In genomic region chr3:27628029-27628750, GRCh38 we compare ENCODE assay signal across 20 cellular contexts.
DNase-seq lines count a peak whose midpoint lies in the region; ATAC-seq and TF ChIP-seq lines count a peak whose summit lies in the region.
"Had no signal": no experiment of that assay in that cellular context is flagged by ENCODE, and none has a peak within 500 bp of the region (broad histone marks: within the 10 kb centered on the region; RNA-seq: fewer than 3 reads in every experiment).

No MANE protein-coding gene starts in this region.

- H4K20me1 ChIP-seq in MM.1S (ENCODE audit: insufficient read depth, low read length): no peaks in the 10 kb centered on the region

- no peak overlapping the region for H3K27ac Mint-ChIP-seq in MCF 10A (ENCODE audit: low read depth, unreplicated experiment)
- peak overlapping the region; percentile 39 for H3K27ac Mint-ChIP-seq in activated T-helper 17 cell treated with anti-CD3 and anti-CD28 coated beads, Interleukin-2, amount 50 U/mL, for 72 hours
- no peak overlapping the region for H3K27ac Mint-ChIP-seq in stimulated activated naive B cell treated with anti-CD40 and anti-IgM and Interleukin-4, amounts not matched to agents 10 μg/mL and 1 μg/mL and 100 μg/mL, for 72 hours
- H3K27ac Mint-ChIP-seq: activated CD4-positive, alpha-beta T cell treated with anti-CD3 and anti-CD28 coated beads for 36 hours; endodermal cell had no signal

- ATAC-seq in activated T-helper 17 cell treated with anti-CD3 and anti-CD28 coated beads, Interleukin-2, amount 50 U/mL, for 72 hours (replicated peaks): no peak
- ATAC-seq in GM19324 (IDR thresholded peaks at IDR 0.05; ENCODE audit: low FRiP score, unreplicated experiment) (no peak), HG02885 (IDR thresholded peaks at IDR 0.05; ENCODE audit: poor library complexity, unreplicated experiment) (no peak)
- ATAC-seq in stimulated activated naive B cell treated with anti-CD40 and anti-IgM and Interleukin-4, amounts not matched to agents 10 μg/mL and 1 μg/mL and 100 μg/mL, for 72 hours (replicated peaks): no peak
- ATAC-seq: activated CD4-positive, alpha-beta T cell treated with anti-CD3 and anti-CD28 coated beads for 36 hours; foreskin keratinocyte; right cardiac atrium had no signal

- CTCF ChIA-PET in MCF 10A (lab: Yijun Ruan, JAX): interaction anchor here (0.7 kb wide), 1 partner anchor 9 kb away, joined by 3 read pairs; no protein-coding TSS in a partner anchor

- TF ChIP-seq CTCF in MCF 10A (IDR thresholded peaks at IDR 0.05; ENCODE audit: unreplicated experiment) (no peak), breast epithelium (IDR thresholded peaks at IDR 0.05) (no peak), MM.1S (IDR thresholded peaks at IDR 0.05; ENCODE audit: low read length) (no peak)

- H3K4me3 ChIP-seq in breast epithelium (no peak overlapping the region), MM.1S (ENCODE audit: low read length) (no peak overlapping the region)
- H3K4me3 ChIP-seq: adrenal gland, HAP-1 had no signal

- no peak overlapping the region for H3K4me2 ChIP-seq in MM.1S (ENCODE audit: low read depth, low read length)

- no peak for TF ChIP-seq POLR2A in breast epithelium (IDR thresholded peaks at IDR 0.05)

- H3K9me3 Mint-ChIP-seq in MCF 10A (ENCODE audit: unreplicated experiment): no peaks in the 10 kb centered on the region
- no peaks in the 10 kb centered on the region for H3K9me3 Mint-ChIP-seq in activated T-helper 17 cell treated with anti-CD3 and anti-CD28 coated beads, Interleukin-2, amount 50 U/mL, for 72 hours
- no peaks in the 10 kb centered on the region for H3K9me3 Mint-ChIP-seq in stimulated activated naive B cell treated with anti-CD40 and anti-IgM and Interleukin-4, amounts not matched to agents 10 μg/mL and 1 μg/mL and 100 μg/mL, for 72 hours
- H3K9me3 Mint-ChIP-seq: endodermal cell had no signal

- H3K4me1 ChIP-seq in breast epithelium (no peaks in the 10 kb centered on the region), MM.1S (ENCODE audit: low read length) (peaks cover 7% of the 10 kb centered on the region; the same call in 1 of the 2 replicates)

- H3K27me3 ChIP-seq in breast epithelium (no peaks in the 10 kb centered on the region), MM.1S (replicated peaks; ENCODE audit: insufficient read depth, low read length) (no peaks in the 10 kb centered on the region)
- H3K27me3 ChIP-seq: adrenal gland, foreskin keratinocyte had no signal

- no peak overlapping the region for H3K4me3 Mint-ChIP-seq in MCF 10A (ENCODE audit: unreplicated experiment)
- no peak overlapping the region for H3K4me3 Mint-ChIP-seq in activated T-helper 17 cell treated with anti-CD3 and anti-CD28 coated beads, Interleukin-2, amount 50 U/mL, for 72 hours
- no peak overlapping the region for H3K4me3 Mint-ChIP-seq in stimulated activated naive B cell treated with anti-CD40 and anti-IgM and Interleukin-4, amounts not matched to agents 10 μg/mL and 1 μg/mL and 100 μg/mL, for 72 hours
- H3K4me3 Mint-ChIP-seq: activated CD4-positive, alpha-beta T cell treated with anti-CD3 and anti-CD28 coated beads for 36 hours; endodermal cell had no signal

- DNase-seq in MCF 10A (ENCODE audit: unreplicated experiment) (peak; percentile 29), breast epithelium (ENCODE audit: low spot score in 2 of 2) (no peak), MM.1S (peak; percentile 31)
- DNase-seq in activated CD4-positive, CD25-positive, alpha-beta regulatory T cell (lab: John Stamatoyannopoulos, UW): no peak
- DNase-seq in stimulated activated naive B cell treated with anti-CD40 and anti-IgM and Interleukin-4, amounts not matched to agents 10 μg/mL and 1 μg/mL and 100 μg/mL, for 72 hours: no peak
- DNase-seq: activated CD4-positive, alpha-beta T cell treated with anti-CD3 and anti-CD28 coated beads for 36 hours; activated T-cell treated with anti-CD3 and anti-CD28 coated beads, Interleukin-2, amount 50 U/mL, for 1 hour; adrenal gland; Calu3; endodermal cell; foreskin keratinocyte; NCI-H1092; NCI-H748 treated with DMSO at 0.1 percent for 48 hours; nucleus accumbens; right cardiac atrium had no signal

- H3K9ac ChIP-seq in MM.1S (ENCODE audit: low read length): no peak overlapping the region

- intact Hi-C loops in MCF 10A (cut with micrococcal nuclease) (no loop called here), breast epithelium (cut with DNase I; ENCODE audit: low total_unique reads) (no loop called here)

- no TSS peak for BruUV-seq in MCF 10A (replicated peaks; lab: Mats Ljungman, UMichigan)

- H3F3A ChIP-seq in MM.1S (ENCODE audit: insufficient read depth, low read length): no peaks in the 10 kb centered on the region; the same call in 1 of the 2 replicates

- H3K36me3 Mint-ChIP-seq in MCF 10A (ENCODE audit: insufficient read depth, unreplicated experiment): no peaks in the 10 kb centered on the region
- no peaks in the 10 kb centered on the region for H3K36me3 Mint-ChIP-seq in activated T-helper 17 cell treated with anti-CD3 and anti-CD28 coated beads, Interleukin-2, amount 50 U/mL, for 72 hours (ENCODE audit: low read depth)
- no peaks in the 10 kb centered on the region for H3K36me3 Mint-ChIP-seq in stimulated activated naive B cell treated with anti-CD40 and anti-IgM and Interleukin-4, amounts not matched to agents 10 μg/mL and 1 μg/mL and 100 μg/mL, for 72 hours

- H3K9me2 ChIP-seq in MM.1S (replicated peaks; ENCODE audit: insufficient read depth, low read length): no peaks in the 10 kb centered on the region

- peaks cover 6% of the 10 kb centered on the region for H3K4me1 Mint-ChIP-seq in MCF 10A (ENCODE audit: insufficient read depth, unreplicated experiment)
- peaks cover 31% of the 10 kb centered on the region for H3K4me1 Mint-ChIP-seq in activated T-helper 17 cell treated with anti-CD3 and anti-CD28 coated beads, Interleukin-2, amount 50 U/mL, for 72 hours
- peaks cover 5 to 19% of the 10 kb centered on the region in 2 donors for H3K4me1 Mint-ChIP-seq in stimulated activated naive B cell treated with anti-CD40 and anti-IgM and Interleukin-4, amounts not matched to agents 10 μg/mL and 1 μg/mL and 100 μg/mL, for 72 hours

- H3K27ac ChIP-seq in breast epithelium: no peak overlapping the region
- no peak overlapping the region for H3K27ac ChIP-seq in MM.1S (ENCODE audit: low read length)
- H3K27ac ChIP-seq: adrenal gland, foreskin keratinocyte, RWPE1 had no signal

- H3K9me3 ChIP-seq in breast epithelium: no peaks in the 10 kb centered on the region
- H3K9me3 ChIP-seq in MM.1S (replicated peaks; ENCODE audit: insufficient read depth, low read length): no peaks in the 10 kb centered on the region
- H3K9me3 ChIP-seq: adrenal gland, HAP-1 had no signal

- no peak overlapping the region for H2AFZ ChIP-seq in MM.1S (ENCODE audit: low read length)

- POLR2A ChIA-PET in MCF 10A (lab: Yijun Ruan, JAX): interaction anchor here (0.6 kb wide), 2 partner anchors 53 to 60 kb away, joined by 3 to 5 read pairs; no protein-coding TSS in a partner anchor

- H3K36me3 ChIP-seq in breast epithelium: no peaks in the 10 kb centered on the region
- H3K36me3 ChIP-seq in MM.1S (replicated peaks; ENCODE audit: insufficient read depth, low read length): no peaks in the 10 kb centered on the region
- H3K36me3 ChIP-seq: adrenal gland, HAP-1 had no signal

- H3K79me2 ChIP-seq in MM.1S (ENCODE audit: low read length): no peaks in the 10 kb centered on the region

- no peaks in the 10 kb centered on the region for H3K27me3 Mint-ChIP-seq in MCF 10A (ENCODE audit: insufficient read depth, unreplicated experiment)
- no peaks in the 10 kb centered on the region for H3K27me3 Mint-ChIP-seq in activated T-helper 17 cell treated with anti-CD3 and anti-CD28 coated beads, Interleukin-2, amount 50 U/mL, for 72 hours
- peaks cover 0 to 8% of the 10 kb centered on the region in 2 donors for H3K27me3 Mint-ChIP-seq in stimulated activated naive B cell treated with anti-CD40 and anti-IgM and Interleukin-4, amounts not matched to agents 10 μg/mL and 1 μg/mL and 100 μg/mL, for 72 hours
- H3K27me3 Mint-ChIP-seq: activated CD4-positive, alpha-beta T cell treated with anti-CD3 and anti-CD28 coated beads for 36 hours had no signal

Comparison
In these comparisons a context has a peak if more than half of its experiments do, and no peak if none do; other contexts are left out.
1. DNase-seq: peak in MCF 10A (single experiment) and MM.1S (single experiment); none in breast epithelium (0 of 2), activated CD4-positive, CD25-positive, alpha-beta regulatory T cell (0 of 4) and stimulated activated naive B cell treated with anti-CD40 and anti-IgM and Interleukin-4, amounts not matched to agents 10 μg/mL and 1 μg/mL and 100 μg/mL, for 72 hours (single experiment).